Comparison of ENCODE assay signal across 24 cellular contexts in genomic region chr2:45697190-45697589, GRCh38.
"Had no signal": no experiment of that assay in that cellular context is flagged by ENCODE, and none has a peak within 500 bp of the region (broad histone marks: within the 10 kb centered on the region; RNA-seq: fewer than 3 reads in every experiment).

No MANE protein-coding gene starts in this region.

- H3K4me1 ChIP-seq: ascending aorta, Peyer's patch had no signal

- ATAC-seq: activated CD8-positive, alpha-beta T cell treated with anti-CD3 and anti-CD28 coated beads, Interleukin-2, amount 10 ng/mL, durations not matched to agents 7 days and 5 days; PC-3; SK-N-SH treated with all-trans-retinoic acid at 6 μM for 48 hours; T-cell; T-helper 17 cell had no signal

- H3K9me3 ChIP-seq: ascending aorta, Peyer's patch had no signal

- H3K4me3 ChIP-seq: ascending aorta, Peyer's patch had no signal

- DNase-seq: activated CD4-positive, alpha-beta T cell treated with anti-CD3 and anti-CD28 coated beads, Interleukin-2, amount 10 ng/mL, durations not matched to agents 24 days and 14 days; activated CD4-positive, alpha-beta T cell treated with anti-CD3 and anti-CD28 coated beads, Interleukin-2, amount 50 U/mL, for 4 hours; activated CD8-positive, alpha-beta T cell treated with anti-CD3 and anti-CD28 coated beads, Interleukin-2, amount 10 ng/mL, durations not matched to agents 7 days and 5 days; activated gamma-delta T cell; activated naive CD4-positive, alpha-beta T cell treated with Interleukin-2 at 50 U/mL for 16 hours; activated naive CD8-positive, alpha-beta T cell treated with anti-CD3 and anti-CD28 coated beads, Interleukin-2, amount 10 ng/mL, durations not matched to agents 7 days and 5 days; activated T-cell treated with anti-CD3 and anti-CD28 coated beads, Interleukin-2, amount 50 U/mL, for 24 hours; amygdala; Kasumi-1; MM.1S; MV-4-11; NCI-H1092; NCI-H1436 treated with DMSO at 0.1 percent for 48 hours; NCI-H1694 treated with DMSO at 0.1 percent for 48 hours; NCI-H2029; NCI-H345; NCI-H524 treated with DMSO at 0.1 percent for 48 hours; PC-3; Peyer's patch; SIG-M5; T-cell; T-helper 17 cell had no signal

- H3K27me3 ChIP-seq: ascending aorta, Peyer's patch had no signal

- H3K27ac ChIP-seq: ascending aorta, Peyer's patch had no signal

- H3K36me3 ChIP-seq: ascending aorta, Peyer's patch had no signal
